Comparison of ENCODE assay signal across 27 cellular contexts in the genomic region with DNA sequence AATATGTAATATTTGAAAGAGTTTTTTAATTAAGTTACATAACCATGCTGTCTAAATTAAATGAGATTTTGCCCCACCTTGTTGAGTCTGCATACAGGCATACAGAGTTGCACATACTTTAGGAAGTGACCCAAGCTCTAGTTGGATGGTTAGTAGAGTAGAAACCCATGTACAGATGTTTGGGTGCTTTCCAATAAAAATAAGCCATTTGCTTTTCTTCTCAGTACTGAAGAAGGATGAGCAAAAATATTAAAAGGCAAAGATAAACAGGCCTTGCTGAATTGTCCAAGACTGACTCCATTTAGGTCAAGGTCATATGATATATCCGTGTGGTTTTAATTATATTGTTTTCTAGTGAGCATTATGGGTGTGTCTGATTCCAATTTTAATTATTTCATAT.
DNase-seq lines count a peak whose midpoint lies in the region; ATAC-seq, FAIRE-seq and TF ChIP-seq lines count a peak whose summit lies in the region.
"Had no signal": no experiment of that assay in that cellular context is flagged by ENCODE, and none has a peak within 500 bp of the region (broad histone marks: within the 10 kb centered on the region; RNA-seq: fewer than 3 reads in every experiment).

No MANE protein-coding gene starts in this region.

- TF ChIP-seq EP300 in gastroesophageal sphincter (IDR thresholded peaks at IDR 0.05) = no peak

- H3K27ac ChIP-seq in HEK293 (ENCODE audit: extremely low read depth, low read depth, low read length) (no peak overlapping the region), prostate gland (no peak overlapping the region), gastroesophageal sphincter (no peak overlapping the region)
- H3K27ac ChIP-seq: adrenal gland, foreskin keratinocyte, HL-60, SJSA1 had no signal

- WGBS in prostate gland = 25% methylated on average over 1 of the region's 1 CpG
- 36 to 40% methylated on average over 1 of the region's 1 CpG for WGBS in gastroesophageal sphincter (ENCODE audit: low coverage in 1 of 2), 2 donors

- no peak overlapping the region for H3K4me3 ChIP-seq in HEK293 (ENCODE audit: low read depth, low read length)
- no peak overlapping the region for H3K4me3 ChIP-seq in prostate gland
- no peak overlapping the region for H3K4me3 ChIP-seq in gastroesophageal sphincter
- H3K4me3 ChIP-seq: adrenal gland, SJSA1, thyroid gland had no signal

- TF ChIP-seq POLR2A in prostate gland (IDR thresholded peaks at IDR 0.05) = no peak
- no peak for TF ChIP-seq POLR2A in gastroesophageal sphincter (IDR thresholded peaks at IDR 0.05)
- TF ChIP-seq POLR2A in H54 (IDR thresholded peaks at IDR 0.05; ENCODE audit: low read depth, low read length) = no peak

- no peaks in the 10 kb centered on the region for H3K36me3 ChIP-seq in HEK293 (ENCODE audit: control insufficient read depth in 2 of 2, insufficient read depth in 1 of 2, low read length in 2 of 2)
- H3K36me3 ChIP-seq in prostate gland = no peaks in the 10 kb centered on the region
- H3K36me3 ChIP-seq in gastroesophageal sphincter = no peaks in the 10 kb centered on the region
- H3K36me3 ChIP-seq: adrenal gland, SJSA1, thyroid gland had no signal

- no peak for FAIRE-seq in H54 (lab: Jason Lieb, UNC)
- FAIRE-seq: GM19239 had no signal

- ATAC-seq in gastroesophageal sphincter = no peak
- ATAC-seq: foreskin keratinocyte; PC-3; stimulated activated effector memory CD8-positive, alpha-beta T cell treated with anti-CD3 and anti-CD28 coated beads, Interleukin-12 subunit alpha, Interleukin-12 subunit beta, amount 100 ng/mL, for 72 hours had no signal

- intact Hi-C loops in prostate gland (cut with DNase I) = no loop called here

- H3K4me1 ChIP-seq in HEK293 (ENCODE audit: control insufficient read depth, insufficient read depth, low read length) = peaks cover 9% of the 10 kb centered on the region
- no peaks in the 10 kb centered on the region for H3K4me1 ChIP-seq in prostate gland (replicated peaks)
- H3K4me1 ChIP-seq in gastroesophageal sphincter = peaks cover 0 to 21% (median 7%) of the 10 kb centered on the region in 3 donors
- H3K4me1 ChIP-seq: foreskin keratinocyte had no signal

- H3K9me3 ChIP-seq in HEK293 (ENCODE audit: control insufficient read depth, insufficient read depth, low read depth, low read length) = no peaks in the 10 kb centered on the region
- no peaks in the 10 kb centered on the region for H3K9me3 ChIP-seq in prostate gland
- H3K9me3 ChIP-seq in gastroesophageal sphincter = no peaks in the 10 kb centered on the region
- H3K9me3 ChIP-seq: adrenal gland, SJSA1, thyroid gland had no signal

- H3K27me3 ChIP-seq in prostate gland (replicated peaks; ENCODE audit: insufficient read depth) (no peaks in the 10 kb centered on the region), gastroesophageal sphincter (no peaks in the 10 kb centered on the region)
- H3K27me3 ChIP-seq: adrenal gland, foreskin keratinocyte, SJSA1, thyroid gland had no signal

- POLR2A ChIA-PET in HEK293 (lab: Yijun Ruan, JAX) = no interaction called here

- TF ChIP-seq CTCF in AG09319 (IDR thresholded peaks at IDR 0.05; ENCODE audit: low read depth, low read length) = no peak
- no peak for TF ChIP-seq CTCF in HEK293 (tag by site-specific recombination; IDR thresholded peaks at IDR 0.05)
- TF ChIP-seq CTCF in prostate gland (IDR thresholded peaks at IDR 0.05) = no peak
- TF ChIP-seq CTCF in gastroesophageal sphincter (IDR thresholded peaks at IDR 0.05) = no peak

- DNase-seq in AG09319 (ENCODE audit: extremely low read depth, low read depth) (peak; percentile 60), dedifferentiated amniotic fluid mesenchymal stem cell (ENCODE audit: extremely low spot score) (peak; percentile 56), kidney glomerular epithelial cell (lab: John Stamatoyannopoulos, UW) (peak; percentile 44), prostate gland (ENCODE audit: low spot score) (no peak), H54 (ENCODE audit: insufficient read length, low spot score) (no peak), GDM1 (lab: John Stamatoyannopoulos, UW) (no peak)
- DNase-seq: activated CD4-positive, alpha-beta T cell treated with anti-CD3 and anti-CD28 coated beads, Interleukin-2, amount 50 U/mL, for 48 hours; activated gamma-delta T cell; adrenal gland; central memory CD4-positive, alpha-beta T cell; COR-L47; effector CD4-positive, alpha-beta T cell; foreskin keratinocyte; hypothalamus; midbrain; NCI-H1694; NCI-H2227 treated with DMSO at 0.1 percent for 48 hours; PC-3; stimulated activated CD4-positive, alpha-beta T cell treated with anti-CD3 and anti-CD28 coated beads, Interleukin-15, amount 100 ng/mL, for 24 hours; T-helper 2 cell; thyroid gland had no signal

- CTCF ChIA-PET in HEK293 (lab: Yijun Ruan, JAX) = no interaction called here

TF ChIP-seq in HEK293, 187 proteins besides CTCF, POLR2A, EP300 and RAD21:
- no peak for TF ChIP-seq ZNF114 (tag by site-specific recombination; IDR thresholded peaks at IDR 0.05)
- TF ChIP-seq, protein P1, sequence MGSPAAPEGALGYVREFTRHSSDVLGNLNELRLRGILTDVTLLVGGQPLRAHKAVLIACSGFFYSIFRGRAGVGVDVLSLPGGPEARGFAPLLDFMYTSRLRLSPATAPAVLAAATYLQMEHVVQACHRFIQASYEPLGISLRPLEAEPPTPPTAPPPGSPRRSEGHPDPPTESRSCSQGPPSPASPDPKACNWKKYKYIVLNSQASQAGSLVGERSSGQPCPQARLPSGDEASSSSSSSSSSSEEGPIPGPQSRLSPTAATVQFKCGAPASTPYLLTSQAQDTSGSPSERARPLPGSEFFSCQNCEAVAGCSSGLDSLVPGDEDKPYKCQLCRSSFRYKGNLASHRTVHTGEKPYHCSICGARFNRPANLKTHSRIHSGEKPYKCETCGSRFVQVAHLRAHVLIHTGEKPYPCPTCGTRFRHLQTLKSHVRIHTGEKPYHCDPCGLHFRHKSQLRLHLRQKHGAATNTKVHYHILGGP (tag by site-specific recombination; IDR thresholded peaks at IDR 0.05) = 0 out of 2 replicates have a peak, but pooled peaks have one; percentile 34

Comparison
In these comparisons a context has a peak if more than half of its experiments do, and no peak if none do; other contexts are left out.
1. DNase-seq: peak in AG09319 (single experiment), dedifferentiated amniotic fluid mesenchymal stem cell (single experiment) and kidney glomerular epithelial cell (single experiment); none in prostate gland (single experiment), H54 (single experiment) and GDM1 (single experiment).